In the genomic region with DNA sequence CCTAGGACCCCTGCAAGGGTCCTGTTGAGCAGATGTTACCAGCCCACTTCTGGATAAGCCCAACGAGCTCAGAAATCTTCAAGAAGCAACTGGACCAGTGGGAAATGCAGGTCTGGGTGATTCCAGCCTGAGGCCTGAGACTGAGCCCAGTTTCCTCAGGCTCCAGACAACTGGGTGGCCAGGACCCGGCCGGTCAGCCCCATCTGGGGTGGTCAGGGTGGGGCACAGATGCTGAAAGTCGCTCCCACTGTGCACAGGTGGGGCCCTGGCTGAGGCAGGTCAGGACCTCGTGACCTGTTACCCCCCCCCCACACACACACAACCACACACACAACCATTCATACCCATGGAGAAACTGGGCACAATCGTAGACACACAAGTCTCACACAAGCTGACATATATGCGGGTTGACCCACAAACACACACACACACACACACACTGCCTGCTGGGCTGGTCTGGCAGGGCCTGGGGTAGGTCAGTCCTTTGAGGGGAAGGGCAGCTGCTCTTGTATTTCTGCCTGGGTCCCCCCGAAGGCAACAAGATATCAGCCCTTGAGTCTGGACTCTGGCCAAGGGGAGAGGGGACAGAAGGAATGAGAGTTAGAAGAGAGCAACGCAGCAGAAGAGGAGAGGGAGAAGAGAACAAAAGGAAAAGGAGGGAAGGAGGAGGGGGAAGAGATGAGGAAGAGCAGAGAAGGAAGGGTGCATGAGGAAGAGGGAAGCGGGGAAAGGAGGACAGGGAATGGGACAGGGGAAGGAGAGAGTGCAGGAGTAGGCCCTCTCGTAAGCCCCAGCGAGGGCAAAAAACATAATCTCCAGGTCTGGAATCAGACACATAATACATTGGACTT, we compare ENCODE assay signal across 16 cellular contexts.
DNase-seq lines count a peak whose midpoint lies in the region; ATAC-seq and TF ChIP-seq lines count a peak whose summit lies in the region.
"Had no signal": no experiment of that assay in that cellular context is flagged by ENCODE, and none has a peak within 500 bp of the region (broad histone marks: within the 10 kb centered on the region; RNA-seq: fewer than 3 reads in every experiment).

No MANE protein-coding gene starts in this region.

- H3K27me3 Mint-ChIP-seq in activated CD8-positive, alpha-beta memory T cell treated with anti-CD3 and anti-CD28 coated beads, Interleukin-2, amount 10 ng/mL, durations not matched to agents 7 days and 5 days, result peaks cover 39% of the 10 kb centered on the region

- no peaks in the 10 kb centered on the region for H3K36me3 Mint-ChIP-seq in activated CD8-positive, alpha-beta memory T cell treated with anti-CD3 and anti-CD28 coated beads, Interleukin-2, amount 10 ng/mL, durations not matched to agents 7 days and 5 days

- H3K27ac ChIP-seq in GM23248 (peak overlapping the region; percentile 35), smooth muscle cell (ENCODE audit: low read depth) (peak overlapping the region; percentile 83)

- WGBS in GM23248 (ENCODE audit: low coverage in 1 of 2, low lambda C conversion rate in 2 of 2, missing lambda C conversion rate in 2 of 2), 2 experiments, result 75 to 77% methylated on average over 12 of the region's 12 CpGs
- WGBS in smooth muscle cell (ENCODE audit: low lambda C conversion rate), result 72% methylated on average over 11 of the region's 12 CpGs

- H3K27me3 ChIP-seq in GM23248 (replicated peaks; ENCODE audit: insufficient read depth) (no peaks in the 10 kb centered on the region), smooth muscle cell (ENCODE audit: low read depth) (no peaks in the 10 kb centered on the region)

- no peak for TF ChIP-seq CTCF in smooth muscle cell (IDR thresholded peaks at IDR 0.05; ENCODE audit: borderline replicate concordance, insufficient read depth, poor library complexity, severe bottlenecking)

- CTCF ChIA-PET in activated CD8-positive, alpha-beta memory T cell treated with anti-CD3 and anti-CD28 coated beads, Interleukin-2, amount 10 ng/mL, durations not matched to agents 7 days and 5 days (lab: Charles Lee), result no interaction called here

- no peak for DNase-seq in GM23248
- DNase-seq in activated CD8-positive, alpha-beta memory T cell treated with anti-CD3 and anti-CD28 coated beads, Interleukin-2, amount 10 ng/mL, durations not matched to agents 7 days and 5 days, result peak; percentile 5
- DNase-seq in left lobe of liver (ENCODE audit: low spot score), result peak; percentile 30
- DNase-seq in smooth muscle cell (lab: John Stamatoyannopoulos, UW; ENCODE audit: unreplicated experiment), result no peak
- no peak for DNase-seq in SIG-M5 (lab: John Stamatoyannopoulos, UW)
- DNase-seq in HPDE6-E6E7 (ENCODE audit: extremely low spot score), result no peak
- no peak for DNase-seq in NCI-H446 (lab: John Stamatoyannopoulos, UW)
- DNase-seq: activated naive CD4-positive, alpha-beta T cell treated with Interleukin-2 at 50 U/mL for 16 hours; AML-193; dermis blood vessel endothelial cell; erythroblast; NCI-H146; SHP77; stimulated activated naive CD4-positive, alpha-beta T cell had no signal

- H3K4me1 ChIP-seq in GM23248 (ENCODE audit: insufficient read depth) (peaks cover 35% of the 10 kb centered on the region), smooth muscle cell (ENCODE audit: low read depth) (peaks cover 19% of the 10 kb centered on the region)

- H3K36me3 ChIP-seq in GM23248 (ENCODE audit: low read depth) (no peaks in the 10 kb centered on the region), smooth muscle cell (ENCODE audit: low read depth) (no peaks in the 10 kb centered on the region)

- H3K9me3 ChIP-seq in GM23248 (ENCODE audit: low read depth), result no peaks in the 10 kb centered on the region
- no peaks in the 10 kb centered on the region for H3K9me3 ChIP-seq in smooth muscle cell (replicated peaks; ENCODE audit: low read depth)
- H3K9me3 ChIP-seq: mucosa of descending colon had no signal

- no peak overlapping the region for H3K27ac Mint-ChIP-seq in activated CD8-positive, alpha-beta memory T cell treated with anti-CD3 and anti-CD28 coated beads, Interleukin-2, amount 10 ng/mL, durations not matched to agents 7 days and 5 days
- H3K27ac Mint-ChIP-seq: T-helper 2 cell treated with Interferon-gamma antibody and Interleukin-4, amounts not matched to agents 5 μg/mL and 100 μg/mL, for 36 hours had no signal

- in situ Hi-C loops in GM23248 (cut with MboI), result no loop called here

- H3F3A ChIP-seq in GM23248 (ENCODE audit: insufficient read depth), result peaks cover 5% of the 10 kb centered on the region; the same call in 1 of the 2 replicates
- peaks cover 11% of the 10 kb centered on the region for H3F3A ChIP-seq in smooth muscle cell (ENCODE audit: low read depth)

- no peak overlapping the region for H3K4me3 Mint-ChIP-seq in activated CD8-positive, alpha-beta memory T cell treated with anti-CD3 and anti-CD28 coated beads, Interleukin-2, amount 10 ng/mL, durations not matched to agents 7 days and 5 days
- H3K4me3 Mint-ChIP-seq: T-helper 2 cell treated with Interferon-gamma antibody and Interleukin-4, amounts not matched to agents 5 μg/mL and 100 μg/mL, for 36 hours had no signal

- H3K9ac ChIP-seq in GM23248, result peak overlapping the region; percentile 4; the same call in 1 of the 2 replicates
- no peak overlapping the region for H3K9ac ChIP-seq in smooth muscle cell (ENCODE audit: low read depth)

- peaks cover 5% of the 10 kb centered on the region for H3K4me1 Mint-ChIP-seq in activated CD8-positive, alpha-beta memory T cell treated with anti-CD3 and anti-CD28 coated beads, Interleukin-2, amount 10 ng/mL, durations not matched to agents 7 days and 5 days

- no peaks in the 10 kb centered on the region for H4K20me1 ChIP-seq in GM23248 (ENCODE audit: insufficient read depth)
- no peaks in the 10 kb centered on the region for H4K20me1 ChIP-seq in smooth muscle cell (ENCODE audit: low read depth)

- no peaks in the 10 kb centered on the region for H3K9me3 Mint-ChIP-seq in activated CD8-positive, alpha-beta memory T cell treated with anti-CD3 and anti-CD28 coated beads, Interleukin-2, amount 10 ng/mL, durations not matched to agents 7 days and 5 days (ENCODE audit: low read depth)
- H3K9me3 Mint-ChIP-seq: T-helper 2 cell treated with Interferon-gamma antibody and Interleukin-4, amounts not matched to agents 5 μg/mL and 100 μg/mL, for 36 hours had no signal

- H2AFZ ChIP-seq in GM23248, result 0 out of 2 replicates have a peak overlapping the region, but pooled peaks have one; percentile 58
- H2AFZ ChIP-seq in smooth muscle cell (ENCODE audit: low read depth), result no peak overlapping the region

- H3K4me2 ChIP-seq in GM23248 (ENCODE audit: unreplicated experiment) (peak overlapping the region; percentile 47), smooth muscle cell (peak overlapping the region; percentile 63)

- no peak overlapping the region for H3K4me3 ChIP-seq in GM23248
- no peak overlapping the region for H3K4me3 ChIP-seq in smooth muscle cell
- H3K4me3 ChIP-seq: mucosa of descending colon had no signal

- no peaks in the 10 kb centered on the region for H3K79me2 ChIP-seq in GM23248 (ENCODE audit: insufficient read depth)
- H3K79me2 ChIP-seq in smooth muscle cell (ENCODE audit: low read depth), result no peaks in the 10 kb centered on the region

- no peaks in the 10 kb centered on the region for H3K9me2 ChIP-seq in GM23248 (ENCODE audit: insufficient read depth)

- no peak for ATAC-seq in activated CD8-positive, alpha-beta memory T cell treated with anti-CD3 and anti-CD28 coated beads, Interleukin-2, amount 10 ng/mL, durations not matched to agents 7 days and 5 days
- no peak for ATAC-seq in left lobe of liver

Comparison
In these comparisons a context has a peak if more than half of its experiments do, and no peak if none do; other contexts are left out.
1. DNase-seq: peak in activated CD8-positive, alpha-beta memory T cell treated with anti-CD3 and anti-CD28 coated beads, Interleukin-2, amount 10 ng/mL, durations not matched to agents 7 days and 5 days (single experiment) and left lobe of liver (single experiment); none in GM23248 (single experiment), smooth muscle cell (single experiment), SIG-M5 (single experiment), HPDE6-E6E7 (single experiment) and NCI-H446 (0 of 2).